Comparison of ENCODE assay signal across 8 cellular contexts in genomic region chr7:70693690-70694356, GRCh38.
DNase-seq lines count a peak whose midpoint lies in the region; ATAC-seq and TF ChIP-seq lines count a peak whose summit lies in the region.

No MANE protein-coding gene starts in this region.

- no peaks in the 10 kb centered on the region for H3K9me3 ChIP-seq in HEK293 (ENCODE audit: control insufficient read depth, insufficient read depth, low read depth, low read length)

- no peak overlapping the region for H3K27ac Mint-ChIP-seq in activated CD4-positive, alpha-beta T cell treated with anti-CD3 and anti-CD28 coated beads for 36 hours
- H3K27ac Mint-ChIP-seq in dendritic cell treated with granulocyte-macrophage colony-stimulating factor and Interleukin-4, amounts not matched to agents 40 ng/mL and 50 ng/mL, for 4 days = no peak overlapping the region

- H3K4me3 ChIP-seq in GM08714 (ENCODE audit: low read length) = peak overlapping the region; percentile 89
- peak overlapping the region; percentile 92 for H3K4me3 ChIP-seq in HEK293 (ENCODE audit: low read depth, low read length)
- H3K4me3 ChIP-seq in lower leg skin (ENCODE audit: low read depth, poor library complexity, severe bottlenecking) = peak overlapping the region; percentile 91

- intact Hi-C loops in activated CD4-positive, alpha-beta T cell treated with anti-CD3 and anti-CD28 coated beads for 36 hours (cut with DNase I, micrococcal nuclease) = loop anchor here (1.0 to 10.0 kb wide), 5 partner anchors 46 to 649 kb away; no protein-coding TSS in a partner anchor
- intact Hi-C loops in dendritic cell treated with granulocyte-macrophage colony-stimulating factor and Interleukin-4, amounts not matched to agents 40 ng/mL and 50 ng/mL, for 4 days (cut with micrococcal nuclease) = loop anchor here (10.0 kb wide), 1 partner anchor 529 kb away; no protein-coding TSS in a partner anchor
- intact Hi-C loops in lower leg skin (cut with DNase I; ENCODE audit: low total_unique reads) = loop anchor here (10.0 kb wide), 1 partner anchor 89 kb away; no protein-coding TSS in a partner anchor

- CTCF ChIA-PET in HEK293 (lab: Yijun Ruan, JAX) = interaction anchor here (1.0 kb wide), 1 partner anchor 20 kb away, joined by 4 read pairs; no protein-coding TSS in a partner anchor
- CTCF ChIA-PET in activated CD4-positive, alpha-beta T cell treated with anti-CD3 and anti-CD28 coated beads for 36 hours (lab: Charles Lee) = interaction anchor here (0.6 kb wide), 1 partner anchor 252 kb away, joined by 3 read pairs; no protein-coding TSS in a partner anchor

- peaks cover 38% of the 10 kb centered on the region for H3K27me3 Mint-ChIP-seq in activated CD4-positive, alpha-beta T cell treated with anti-CD3 and anti-CD28 coated beads for 36 hours
- peaks cover 61% of the 10 kb centered on the region for H3K27me3 Mint-ChIP-seq in dendritic cell treated with granulocyte-macrophage colony-stimulating factor and Interleukin-4, amounts not matched to agents 40 ng/mL and 50 ng/mL, for 4 days

- H3K4me3 Mint-ChIP-seq in activated CD4-positive, alpha-beta T cell treated with anti-CD3 and anti-CD28 coated beads for 36 hours = peak overlapping the region; percentile 59
- peak overlapping the region; percentile 71 for H3K4me3 Mint-ChIP-seq in dendritic cell treated with granulocyte-macrophage colony-stimulating factor and Interleukin-4, amounts not matched to agents 40 ng/mL and 50 ng/mL, for 4 days

- peak; percentile 61 to 84 for DNase-seq in NCI-H1930 (lab: John Stamatoyannopoulos, UW)
- peak; percentile 61 for DNase-seq in activated CD4-positive, alpha-beta T cell treated with anti-CD3 and anti-CD28 coated beads for 36 hours
- peak; percentile 51 to 93 for DNase-seq in lower leg skin (ENCODE audit: low spot score in 2 of 2)
- peak; percentile 46 to 50 for DNase-seq in stimulated activated CD8-positive, alpha-beta memory T cell treated with anti-CD3 and anti-CD28 coated beads, Interleukin-4, amount 100 ng/mL, for 1 hour (ENCODE audit: low read depth in 2 of 2, low spot score in 1 of 2)
- no peak for DNase-seq in OCI-M2 (lab: John Stamatoyannopoulos, UW; ENCODE audit: unreplicated experiment)

- TF ChIP-seq CTCF in HEK293 (tag by site-specific recombination; IDR thresholded peaks at IDR 0.05) = peak; percentile 25; the same call in 1 of the 2 replicates
- TF ChIP-seq CTCF in lower leg skin (IDR thresholded peaks at IDR 0.05) = no peak

- peaks cover 10% of the 10 kb centered on the region for H3K4me1 ChIP-seq in HEK293 (ENCODE audit: control insufficient read depth, insufficient read depth, low read length)

- peak overlapping the region; percentile 97 for H3K27ac ChIP-seq in HEK293 (ENCODE audit: extremely low read depth, low read depth, low read length)

- H3K36me3 ChIP-seq in HEK293 (ENCODE audit: control insufficient read depth in 2 of 2, insufficient read depth in 1 of 2, low read length in 2 of 2) = peaks cover 0 to 4% of the 10 kb centered on the region in 2 experiments; a peak in 1 of 3 replicates

- H3K4me1 Mint-ChIP-seq in activated CD4-positive, alpha-beta T cell treated with anti-CD3 and anti-CD28 coated beads for 36 hours = peaks cover 12% of the 10 kb centered on the region
- peaks cover 14% of the 10 kb centered on the region for H3K4me1 Mint-ChIP-seq in dendritic cell treated with granulocyte-macrophage colony-stimulating factor and Interleukin-4, amounts not matched to agents 40 ng/mL and 50 ng/mL, for 4 days (ENCODE audit: low read depth)

- TF ChIP-seq POLR2A in lower leg skin (IDR thresholded peaks at IDR 0.05) = no peak

- WGBS in lower leg skin, 2 donors = 0 to 1% methylated on average over 5 to 64 of the region's 91 CpGs

- peak; percentile 68 for ATAC-seq in activated CD4-positive, alpha-beta T cell treated with anti-CD3 and anti-CD28 coated beads for 36 hours

- H3K36me3 Mint-ChIP-seq in activated CD4-positive, alpha-beta T cell treated with anti-CD3 and anti-CD28 coated beads for 36 hours (ENCODE audit: low read depth) = no peaks in the 10 kb centered on the region
- H3K36me3 Mint-ChIP-seq in dendritic cell treated with granulocyte-macrophage colony-stimulating factor and Interleukin-4, amounts not matched to agents 40 ng/mL and 50 ng/mL, for 4 days (ENCODE audit: low read depth) = no peaks in the 10 kb centered on the region

- no peaks in the 10 kb centered on the region for H3K9me3 Mint-ChIP-seq in activated CD4-positive, alpha-beta T cell treated with anti-CD3 and anti-CD28 coated beads for 36 hours (ENCODE audit: low read depth)
- no peaks in the 10 kb centered on the region for H3K9me3 Mint-ChIP-seq in dendritic cell treated with granulocyte-macrophage colony-stimulating factor and Interleukin-4, amounts not matched to agents 40 ng/mL and 50 ng/mL, for 4 days

- POLR2A ChIA-PET in HEK293 (lab: Yijun Ruan, JAX) = interaction anchor here (0.6 to 3.3 kb wide), 5 partner anchors 10 to 98 kb away, joined by 3 to 13 read pairs (median 3); no protein-coding TSS in a partner anchor
- POLR2A ChIA-PET in activated CD4-positive, alpha-beta T cell treated with anti-CD3 and anti-CD28 coated beads for 36 hours (lab: Charles Lee) = no interaction called here

TF ChIP-seq in HEK293, 187 proteins besides CTCF, POLR2A, EP300 and RAD21 (continues in another document):
- no peak for TF ChIP-seq ZNF704 (tag by site-specific recombination; IDR thresholded peaks at IDR 0.05)
- no peak for TF ChIP-seq KLF16 (tag by site-specific recombination; IDR thresholded peaks at IDR 0.05)
- TF ChIP-seq REST (tag by site-specific recombination; IDR thresholded peaks at IDR 0.05) = no peak
- no peak for TF ChIP-seq ZNF48 (tag by site-specific recombination; IDR thresholded peaks at IDR 0.05)
- TF ChIP-seq ZBTB6 (tag by site-specific recombination; IDR thresholded peaks at IDR 0.05) = no peak
- TF ChIP-seq ZNF24 (tag by site-specific recombination; IDR thresholded peaks at IDR 0.05) = no peak
- no peak for TF ChIP-seq ZNF670 (tag by site-specific recombination; IDR thresholded peaks at IDR 0.05; ENCODE audit: low read depth)
- peak; percentile 82 for TF ChIP-seq PATZ1 (tag by site-specific recombination; IDR thresholded peaks at IDR 0.05)
